In the genomic region with DNA sequence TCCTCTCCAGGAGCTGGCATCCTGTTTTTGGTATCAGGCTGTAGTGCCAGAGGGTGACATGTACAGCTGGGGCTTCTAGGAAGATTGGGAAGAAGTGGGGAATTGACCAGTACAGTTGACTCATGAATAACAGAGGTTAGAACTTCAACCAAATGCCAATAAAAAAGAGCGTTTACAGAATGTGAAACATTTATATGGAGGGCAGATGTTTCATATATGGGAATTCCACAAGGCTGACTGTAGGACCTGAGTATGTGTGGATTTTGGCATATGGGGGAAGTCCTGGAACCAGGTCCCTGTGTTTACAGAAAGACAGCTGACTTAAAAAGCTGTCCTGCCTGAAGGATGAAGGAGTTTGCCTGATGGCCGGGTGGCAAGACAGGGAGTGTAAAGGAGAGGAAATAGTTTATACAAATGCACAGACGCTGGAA, we compare ENCODE assay signal across 1 cellular context.
TF ChIP-seq lines count a peak whose summit lies in the region.

No MANE protein-coding gene starts in this region.

TF ChIP-seq in K562, 482 proteins besides CTCF, POLR2A, EP300 and RAD21:
- TF ChIP-seq, protein P1, sequence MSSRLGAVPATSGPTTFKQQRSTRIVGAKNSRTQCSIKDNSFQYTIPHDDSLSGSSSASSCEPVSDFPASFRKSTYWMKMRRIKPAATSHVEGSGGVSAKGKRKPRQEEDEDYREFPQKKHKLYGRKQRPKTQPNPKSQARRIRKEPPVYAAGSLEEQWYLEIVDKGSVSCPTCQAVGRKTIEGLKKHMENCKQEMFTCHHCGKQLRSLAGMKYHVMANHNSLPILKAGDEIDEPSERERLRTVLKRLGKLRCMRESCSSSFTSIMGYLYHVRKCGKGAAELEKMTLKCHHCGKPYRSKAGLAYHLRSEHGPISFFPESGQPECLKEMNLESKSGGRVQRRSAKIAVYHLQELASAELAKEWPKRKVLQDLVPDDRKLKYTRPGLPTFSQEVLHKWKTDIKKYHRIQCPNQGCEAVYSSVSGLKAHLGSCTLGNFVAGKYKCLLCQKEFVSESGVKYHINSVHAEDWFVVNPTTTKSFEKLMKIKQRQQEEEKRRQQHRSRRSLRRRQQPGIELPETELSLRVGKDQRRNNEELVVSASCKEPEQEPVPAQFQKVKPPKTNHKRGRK (tag; IDR thresholded peaks at IDR 0.05), result no peak
- TF ChIP-seq NFE2L1 (tag; IDR thresholded peaks at IDR 0.05; ENCODE audit: borderline replicate concordance, low read depth) (no peak), NCOA6 (IDR thresholded peaks at IDR 0.05) (no peak), SRSF3 (IDR thresholded peaks at IDR 0.05; ENCODE audit: insufficient read depth, low read length) (no peak), ZNF316 (IDR thresholded peaks at IDR 0.05) (no peak), TEAD1 (CRISPR knock-in tag; IDR thresholded peaks at IDR 0.05) (no peak), ZNF134 (CRISPR knock-in tag; conservative IDR thresholded peaks at IDR 0.05) (no peak), CHD4 (IDR thresholded peaks at IDR 0.05; ENCODE audit: insufficient read depth, insufficient replicate concordance, low read depth, low read length, poor library complexity, severe bottlenecking) (no peak), PHF20 (IDR thresholded peaks at IDR 0.05; ENCODE audit: partially characterized antibody) (no peak), SMC3 (conservative IDR thresholded peaks at IDR 0.05; ENCODE audit: insufficient read depth, low read depth, low read length) (no peak), TAF1 (IDR thresholded peaks at IDR 0.05; ENCODE audit: control insufficient read depth, extremely low read depth, insufficient read depth, low read length, severe bottlenecking) (no peak), ZNF23 (CRISPR knock-in tag; IDR thresholded peaks at IDR 0.05) (no peak), SMARCC2 (IDR thresholded peaks at IDR 0.05; ENCODE audit: low read depth) (no peak)
- TF ChIP-seq, protein P2, sequence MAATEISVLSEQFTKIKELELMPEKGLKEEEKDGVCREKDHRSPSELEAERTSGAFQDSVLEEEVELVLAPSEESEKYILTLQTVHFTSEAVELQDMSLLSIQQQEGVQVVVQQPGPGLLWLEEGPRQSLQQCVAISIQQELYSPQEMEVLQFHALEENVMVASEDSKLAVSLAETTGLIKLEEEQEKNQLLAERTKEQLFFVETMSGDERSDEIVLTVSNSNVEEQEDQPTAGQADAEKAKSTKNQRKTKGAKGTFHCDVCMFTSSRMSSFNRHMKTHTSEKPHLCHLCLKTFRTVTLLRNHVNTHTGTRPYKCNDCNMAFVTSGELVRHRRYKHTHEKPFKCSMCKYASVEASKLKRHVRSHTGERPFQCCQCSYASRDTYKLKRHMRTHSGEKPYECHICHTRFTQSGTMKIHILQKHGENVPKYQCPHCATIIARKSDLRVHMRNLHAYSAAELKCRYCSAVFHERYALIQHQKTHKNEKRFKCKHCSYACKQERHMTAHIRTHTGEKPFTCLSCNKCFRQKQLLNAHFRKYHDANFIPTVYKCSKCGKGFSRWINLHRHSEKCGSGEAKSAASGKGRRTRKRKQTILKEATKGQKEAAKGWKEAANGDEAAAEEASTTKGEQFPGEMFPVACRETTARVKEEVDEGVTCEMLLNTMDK (IDR thresholded peaks at IDR 0.05; ENCODE audit: borderline replicate concordance, insufficient read depth, low read depth, low read length, poor library complexity, severe bottlenecking), result no peak
- TF ChIP-seq, protein P3, sequence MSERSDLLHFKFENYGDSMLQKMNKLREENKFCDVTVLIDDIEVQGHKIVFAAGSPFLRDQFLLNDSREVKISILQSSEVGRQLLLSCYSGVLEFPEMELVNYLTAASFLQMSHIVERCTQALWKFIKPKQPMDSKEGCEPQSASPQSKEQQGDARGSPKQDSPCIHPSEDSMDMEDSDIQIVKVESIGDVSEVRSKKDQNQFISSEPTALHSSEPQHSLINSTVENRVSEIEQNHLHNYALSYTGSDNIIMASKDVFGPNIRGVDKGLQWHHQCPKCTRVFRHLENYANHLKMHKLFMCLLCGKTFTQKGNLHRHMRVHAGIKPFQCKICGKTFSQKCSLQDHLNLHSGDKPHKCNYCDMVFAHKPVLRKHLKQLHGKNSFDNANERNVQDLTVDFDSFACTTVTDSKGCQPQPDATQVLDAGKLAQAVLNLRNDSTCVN (CRISPR knock-in tag; IDR thresholded peaks at IDR 0.05), result no peak
- TF ChIP-seq, protein P4, sequence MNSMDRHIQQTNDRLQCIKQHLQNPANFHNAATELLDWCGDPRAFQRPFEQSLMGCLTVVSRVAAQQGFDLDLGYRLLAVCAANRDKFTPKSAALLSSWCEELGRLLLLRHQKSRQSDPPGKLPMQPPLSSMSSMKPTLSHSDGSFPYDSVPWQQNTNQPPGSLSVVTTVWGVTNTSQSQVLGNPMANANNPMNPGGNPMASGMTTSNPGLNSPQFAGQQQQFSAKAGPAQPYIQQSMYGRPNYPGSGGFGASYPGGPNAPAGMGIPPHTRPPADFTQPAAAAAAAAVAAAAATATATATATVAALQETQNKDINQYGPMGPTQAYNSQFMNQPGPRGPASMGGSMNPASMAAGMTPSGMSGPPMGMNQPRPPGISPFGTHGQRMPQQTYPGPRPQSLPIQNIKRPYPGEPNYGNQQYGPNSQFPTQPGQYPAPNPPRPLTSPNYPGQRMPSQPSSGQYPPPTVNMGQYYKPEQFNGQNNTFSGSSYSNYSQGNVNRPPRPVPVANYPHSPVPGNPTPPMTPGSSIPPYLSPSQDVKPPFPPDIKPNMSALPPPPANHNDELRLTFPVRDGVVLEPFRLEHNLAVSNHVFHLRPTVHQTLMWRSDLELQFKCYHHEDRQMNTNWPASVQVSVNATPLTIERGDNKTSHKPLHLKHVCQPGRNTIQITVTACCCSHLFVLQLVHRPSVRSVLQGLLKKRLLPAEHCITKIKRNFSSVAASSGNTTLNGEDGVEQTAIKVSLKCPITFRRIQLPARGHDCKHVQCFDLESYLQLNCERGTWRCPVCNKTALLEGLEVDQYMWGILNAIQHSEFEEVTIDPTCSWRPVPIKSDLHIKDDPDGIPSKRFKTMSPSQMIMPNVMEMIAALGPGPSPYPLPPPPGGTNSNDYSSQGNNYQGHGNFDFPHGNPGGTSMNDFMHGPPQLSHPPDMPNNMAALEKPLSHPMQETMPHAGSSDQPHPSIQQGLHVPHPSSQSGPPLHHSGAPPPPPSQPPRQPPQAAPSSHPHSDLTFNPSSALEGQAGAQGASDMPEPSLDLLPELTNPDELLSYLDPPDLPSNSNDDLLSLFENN (IDR thresholded peaks at IDR 0.05; ENCODE audit: low read depth in 2 of 2, low read length in 2 of 2), result no peak
